ENCODE assay signal across 12 cellular contexts in genomic region chr5:12277504-12278192, GRCh38.
DNase-seq lines count a peak whose midpoint lies in the region; ATAC-seq and TF ChIP-seq lines count a peak whose summit lies in the region.
"Had no signal": no experiment of that assay in that cellular context is flagged by ENCODE, and none has a peak within 500 bp of the region (broad histone marks: within the 10 kb centered on the region; RNA-seq: fewer than 3 reads in every experiment).

No MANE protein-coding gene starts in this region.

- intact Hi-C loops in vagina (cut with DNase I): no loop called here

- in situ Hi-C loops in G401 (cut with HindIII; ENCODE audit: low sequenced_read_pairs): no loop called here

- ATAC-seq in GM19328 (IDR thresholded peaks at IDR 0.05; ENCODE audit: unreplicated experiment) (peak; percentile 89), HG02623 (IDR thresholded peaks at IDR 0.05; ENCODE audit: unreplicated experiment) (peak; percentile 96), HG03280 (IDR thresholded peaks at IDR 0.05; ENCODE audit: unreplicated experiment) (peak; percentile 70)

- no peak overlapping the region for H3K27ac ChIP-seq in vagina
- H3K27ac ChIP-seq: right atrium auricular region had no signal

- no peak for TF ChIP-seq CTCF in GM10266 (IDR thresholded peaks at IDR 0.05; ENCODE audit: control insufficient read depth, insufficient read depth, low read depth, missing control alignments)
- TF ChIP-seq CTCF in vagina (IDR thresholded peaks at IDR 0.05): no peak

- H3K4me1 ChIP-seq in vagina: no peaks in the 10 kb centered on the region
- H3K4me1 ChIP-seq: right atrium auricular region had no signal

- no peak overlapping the region for H3K4me3 ChIP-seq in vagina
- H3K4me3 ChIP-seq: right atrium auricular region had no signal

- TF ChIP-seq POLR2A in vagina (IDR thresholded peaks at IDR 0.05): no peak

- H3K36me3 ChIP-seq in vagina: no peaks in the 10 kb centered on the region
- H3K36me3 ChIP-seq: right atrium auricular region had no signal

- H3K27me3 ChIP-seq in vagina: no peaks in the 10 kb centered on the region
- H3K27me3 ChIP-seq: right atrium auricular region had no signal

- peak; percentile 2 for DNase-seq in GM10266 (ENCODE audit: extremely low spot score)
- DNase-seq in stimulated activated CD4-positive, alpha-beta T cell treated with anti-CD3 and anti-CD28 coated beads, Interleukin-2, amount 100 ng/mL, for 48 hours: no peak
- no peak for DNase-seq in G401 (ENCODE audit: low spot score)
- DNase-seq in pons (ENCODE audit: low spot score): no peak
- DNase-seq in vagina (ENCODE audit: extremely low spot score in 2 of 2): no peak
- DNase-seq: cortex of kidney, immature natural killer cell, NCI-H345 had no signal

- H3K9me3 ChIP-seq in vagina: no peaks in the 10 kb centered on the region
- H3K9me3 ChIP-seq: right atrium auricular region had no signal
